Comparison of ENCODE assay signal across 18 cellular contexts in the genomic region with DNA sequence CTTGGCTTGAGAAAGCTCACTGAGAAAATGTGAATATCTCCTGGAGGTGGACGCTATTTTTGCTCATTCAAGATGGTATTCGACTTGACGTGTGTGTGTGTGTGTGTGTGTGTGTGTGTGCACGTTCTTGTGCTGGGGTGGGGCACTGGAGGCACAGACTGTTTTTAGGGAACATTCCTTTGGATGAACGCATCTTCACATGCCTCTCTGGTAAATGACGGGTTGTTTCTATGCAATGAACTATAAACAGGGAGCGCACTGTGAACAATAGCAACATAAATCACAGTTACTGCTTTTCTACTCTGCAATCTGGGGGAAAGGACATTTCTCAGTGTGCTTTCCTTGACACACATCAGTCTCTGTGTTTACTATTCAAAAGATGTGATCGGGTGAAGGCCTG.
DNase-seq lines count a peak whose midpoint lies in the region; ATAC-seq and TF ChIP-seq lines count a peak whose summit lies in the region.
"Had no signal": no experiment of that assay in that cellular context is flagged by ENCODE, and none has a peak within 500 bp of the region (broad histone marks: within the 10 kb centered on the region; RNA-seq: fewer than 3 reads in every experiment).

No MANE protein-coding gene starts in this region.

- peaks cover 0 to 9% (median 0%) of the 10 kb centered on the region in 5 experiments for H3K9me3 Mint-ChIP-seq in brain
- H3K9me3 Mint-ChIP-seq: activated naive CD8-positive, alpha-beta T cell treated with anti-CD3 and anti-CD28 coated beads, Interleukin-2, amount 50 U/mL, for 24 hours; stimulated activated naive B cell treated with anti-CD40 and anti-IgM and Interleukin-4, amounts not matched to agents 10 μg/mL and 1 μg/mL and 100 μg/mL, for 72 hours; T-helper 2 cell treated with Interferon-gamma antibody and Interleukin-4, amounts not matched to agents 5 μg/mL and 100 μg/mL, for 36 hours had no signal

- WGBS in right cardiac atrium, result 85% methylated on average over 8 of the region's 8 CpGs

- no peaks in the 10 kb centered on the region for H3K36me3 Mint-ChIP-seq in brain
- H3K36me3 Mint-ChIP-seq: stimulated activated naive B cell treated with anti-CD40 and anti-IgM and Interleukin-4, amounts not matched to agents 10 μg/mL and 1 μg/mL and 100 μg/mL, for 72 hours had no signal

- peak overlapping the region in 4 of 5 experiments; percentile 43 to 77 (median 66) for H3K27ac Mint-ChIP-seq in brain
- H3K27ac Mint-ChIP-seq: activated naive CD8-positive, alpha-beta T cell treated with anti-CD3 and anti-CD28 coated beads, Interleukin-2, amount 50 U/mL, for 24 hours; stimulated activated naive B cell treated with anti-CD40 and anti-IgM and Interleukin-4, amounts not matched to agents 10 μg/mL and 1 μg/mL and 100 μg/mL, for 72 hours; T-helper 2 cell treated with Interferon-gamma antibody and Interleukin-4, amounts not matched to agents 5 μg/mL and 100 μg/mL, for 36 hours had no signal

- intact Hi-C loops in lower lobe of right lung (cut with DNase I) (no loop called here), sciatic nerve (cut with DNase I) (no loop called here), right cardiac atrium (cut with DNase I) (no loop called here)

- H3K9me3 ChIP-seq in lower lobe of right lung (no peaks in the 10 kb centered on the region), right cardiac atrium (ENCODE audit: control insufficient read depth, low read length) (no peaks in the 10 kb centered on the region)
- H3K9me3 ChIP-seq: pancreas had no signal

- DNase-seq in EL, result peak; percentile 18
- no peak for DNase-seq in lower lobe of right lung
- no peak for DNase-seq in sciatic nerve (ENCODE audit: low spot score)
- no peak for DNase-seq in hippocampal formation (lab: John Stamatoyannopoulos, UW)
- no peak for DNase-seq in right cardiac atrium
- DNase-seq in C1 segment of cervical spinal cord (lab: John Stamatoyannopoulos, UW), result no peak
- DNase-seq: activated naive CD8-positive, alpha-beta T cell treated with anti-CD3 and anti-CD28 coated beads, Interleukin-2, amount 50 U/mL, for 24 hours; caudate nucleus; KG1; left cardiac atrium; NCI-H1048; NCI-H774; pancreas; PC-3; stimulated activated naive B cell treated with anti-CD40 and anti-IgM and Interleukin-4, amounts not matched to agents 10 μg/mL and 1 μg/mL and 100 μg/mL, for 72 hours had no signal

- ATAC-seq in lower lobe of right lung, result no peak
- ATAC-seq in sciatic nerve, result peak; percentile 48
- no peak for ATAC-seq in HG02884 (IDR thresholded peaks at IDR 0.05; ENCODE audit: unreplicated experiment)
- ATAC-seq in right cardiac atrium, result no peak
- ATAC-seq: activated naive CD8-positive, alpha-beta T cell treated with anti-CD3 and anti-CD28 coated beads, Interleukin-2, amount 50 U/mL, for 24 hours; left cardiac atrium; pancreas; PC-3; stimulated activated naive B cell treated with anti-CD40 and anti-IgM and Interleukin-4, amounts not matched to agents 10 μg/mL and 1 μg/mL and 100 μg/mL, for 72 hours had no signal

- no peak for TF ChIP-seq CTCF in brain (conservative IDR thresholded peaks at IDR 0.05)
- TF ChIP-seq CTCF in lower lobe of right lung (IDR thresholded peaks at IDR 0.05), result no peak

- H3K4me3 ChIP-seq in lower lobe of right lung, result no peak overlapping the region
- no peak overlapping the region for H3K4me3 ChIP-seq in right cardiac atrium (ENCODE audit: low read length)
- H3K4me3 ChIP-seq: pancreas had no signal

- peaks cover 2% of the 10 kb centered on the region for H3K27me3 Mint-ChIP-seq in brain

- H3K36me3 ChIP-seq in lower lobe of right lung, result no peaks in the 10 kb centered on the region
- H3K36me3 ChIP-seq: pancreas had no signal

- H3K27ac ChIP-seq in lower lobe of right lung, result peak overlapping the region; percentile 14
- H3K27ac ChIP-seq in right cardiac atrium (ENCODE audit: low read length), result no peak overlapping the region
- H3K27ac ChIP-seq: pancreas had no signal

- peaks cover 38% of the 10 kb centered on the region for H3K4me1 Mint-ChIP-seq in brain
- H3K4me1 Mint-ChIP-seq: activated naive CD8-positive, alpha-beta T cell treated with anti-CD3 and anti-CD28 coated beads, Interleukin-2, amount 50 U/mL, for 24 hours; stimulated activated naive B cell treated with anti-CD40 and anti-IgM and Interleukin-4, amounts not matched to agents 10 μg/mL and 1 μg/mL and 100 μg/mL, for 72 hours had no signal

- H3K27me3 ChIP-seq in lower lobe of right lung (ENCODE audit: low read depth) (no peaks in the 10 kb centered on the region), right cardiac atrium (ENCODE audit: control insufficient read depth, insufficient read depth) (no peaks in the 10 kb centered on the region)
- H3K27me3 ChIP-seq: pancreas had no signal

- no peaks in the 10 kb centered on the region for H3K4me1 ChIP-seq in lower lobe of right lung
- H3K4me1 ChIP-seq in right cardiac atrium (ENCODE audit: control insufficient read depth, insufficient read depth, low read length), result no peaks in the 10 kb centered on the region

- H3K4me3 Mint-ChIP-seq in brain, result no peak overlapping the region
- H3K4me3 Mint-ChIP-seq: activated naive CD8-positive, alpha-beta T cell treated with anti-CD3 and anti-CD28 coated beads, Interleukin-2, amount 50 U/mL, for 24 hours; stimulated activated naive B cell treated with anti-CD40 and anti-IgM and Interleukin-4, amounts not matched to agents 10 μg/mL and 1 μg/mL and 100 μg/mL, for 72 hours; T-helper 2 cell treated with Interferon-gamma antibody and Interleukin-4, amounts not matched to agents 5 μg/mL and 100 μg/mL, for 36 hours had no signal
